ENCODE assay signal across 20 cellular contexts in genomic region chrY:18753133-18753815, GRCh38. TPM values are rescaled to one million over a fixed set of nuclear protein-coding genes. Genes with fewer than 3 reads are reported as not detected.
"Had no signal": no experiment of that assay in that cellular context is flagged by ENCODE, and none has a peak within 500 bp of the region (broad histone marks: within the 10 kb centered on the region; RNA-seq: fewer than 3 reads in every experiment).

No MANE protein-coding gene starts in this region.

RNA-seq across cellular contexts. Expression of gene HSFY2, which starts 20.3 kb away (rescaled TPM):
- total RNA-seq: activated naive CD4-positive, alpha-beta T cell treated with anti-CD3 and anti-CD28 coated beads for 36 hours; activated naive CD4-positive, alpha-beta T cell treated with anti-CD3 and anti-CD28 coated beads, Interleukin-2, amount 50 U/mL, for 72 hours; activated naive CD8-positive, alpha-beta T cell treated with anti-CD3 and anti-CD28 coated beads for 36 hours; activated naive CD8-positive, alpha-beta T cell treated with anti-CD3 and anti-CD28 coated beads, Interleukin-2, amount 10 ng/mL, durations not matched to agents 7 days and 5 days; activated T-cell treated with anti-CD3 and anti-CD28 coated beads, Interleukin-2, amount 50 U/mL, for 4 hours; activated T-cell treated with anti-CD3 and anti-CD28 coated beads, Interleukin-2, amount 50 U/mL, for 72 hours; activated T-helper 1 cell treated with anti-CD3 and anti-CD28 coated beads, Interleukin-12 subunit alpha, Interleukin-12 subunit beta, Interleukin-2, Interleukin-4 antibody, amounts not matched to agents 30 ng/mL and 10 ng/mL and 1 ng/mL, durations not matched to agents 14 hours and 24 hours and 36 hours; activated T-helper 17 cell treated with anti-CD3 and anti-CD28 coated beads, Interleukin-2, amount 50 U/mL, for 72 hours; activated T-helper 2 cell treated with anti-CD3 and anti-CD28 coated beads, Interferon-gamma antibody, Interleukin-2, Interleukin-4, amounts not matched to agents 10 μg/mL and 5 μg/mL and 100 μg/mL, durations not matched to agents 14 hours and 24 hours and 36 hours; adrenal gland; aorta; ascending aorta; astrocyte; body of pancreas; breast epithelium; bronchial epithelial cell; cardiac muscle cell; cardiac septum; cerebellum; chondrocyte had no signal
- polyA plus RNA-seq: aorta, cardiac muscle cell had no signal
